Comparison of ENCODE assay signal across 15 cellular contexts in the genomic region with DNA sequence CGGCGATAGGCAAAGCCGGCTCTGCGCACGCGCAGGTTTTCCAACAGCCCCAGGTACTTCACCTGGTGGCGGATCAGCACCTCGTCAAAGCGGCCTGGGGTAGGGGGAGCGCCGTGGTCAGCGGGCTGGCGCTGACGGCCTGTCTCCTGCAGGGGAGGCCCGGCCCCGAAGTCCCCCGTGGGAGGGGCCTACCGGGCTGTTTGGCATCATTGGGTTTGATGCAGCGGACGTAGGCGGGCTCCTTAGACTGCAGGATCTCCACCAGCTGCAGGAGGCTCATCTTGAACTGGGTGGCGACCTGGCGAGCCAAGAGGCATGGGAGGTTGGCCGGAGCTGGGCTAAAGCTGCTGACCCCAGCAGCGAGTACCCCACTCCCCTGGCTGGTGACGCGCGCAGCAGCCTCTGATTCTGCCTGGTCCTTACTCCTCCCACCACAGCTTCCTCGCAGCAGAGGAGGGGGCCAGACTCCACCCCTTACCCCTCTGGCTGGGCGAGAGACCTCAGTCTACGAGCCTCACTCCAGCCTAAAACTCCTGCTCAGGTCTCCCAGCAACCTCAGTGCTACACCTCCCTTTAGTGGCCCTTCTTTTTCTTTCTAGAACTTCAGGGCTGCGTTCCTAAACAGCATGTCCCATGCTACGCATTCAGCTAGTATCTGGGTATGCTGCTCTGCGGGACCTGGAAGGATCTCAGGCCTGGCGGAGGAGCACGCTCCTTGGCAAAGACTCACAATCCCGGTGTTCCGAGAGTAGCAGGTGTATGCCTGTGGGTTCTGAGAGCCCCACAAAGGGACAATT. TPM values are rescaled to one million over a fixed set of nuclear protein-coding genes. Genes with fewer than 3 reads are reported as not detected.
DNase-seq lines count a peak whose midpoint lies in the region; TF ChIP-seq lines count a peak whose summit lies in the region.
"Had no signal": no experiment of that assay in that cellular context is flagged by ENCODE, and none has a peak within 500 bp of the region (broad histone marks: within the 10 kb centered on the region; RNA-seq: fewer than 3 reads in every experiment).

No MANE protein-coding gene starts in this region.

- peak; percentile 75 for DNase-seq in osteoblast (ENCODE audit: insufficient read length, low spot score, missing footprints)
- no peak for DNase-seq in osteocyte (ENCODE audit: extremely low spot score, unreplicated experiment)
- no peak for DNase-seq in NCI-H1417 (lab: John Stamatoyannopoulos, UW)
- no peak for DNase-seq in activated CD4-positive, alpha-beta T cell treated with anti-CD3 and anti-CD28 coated beads, Interleukin-2, amount 50 U/mL, for 48 hours
- no peak for DNase-seq in activated CD4-positive, alpha-beta memory T cell treated with anti-CD3 and anti-CD28 coated beads, Interleukin-2, amount 10 ng/mL, durations not matched to agents 7 days and 5 days
- DNase-seq: CD4-positive, alpha-beta T cell; KG1; NCI-H1092 treated with DMSO at 0.1 percent for 48 hours; NCI-H1694 treated with DMSO at 0.1 percent for 48 hours; NCI-H446 treated with DMSO at 0.1 percent for 48 hours; NCI-H82 had no signal

- POLR2A ChIA-PET in activated CD4-positive, alpha-beta memory T cell treated with anti-CD3 and anti-CD28 coated beads, Interleukin-2, amount 10 ng/mL, durations not matched to agents 7 days and 5 days (lab: Charles Lee): interaction anchor here (1.0 to 1.7 kb wide), 3 partner anchors 10 to 54 kb away, joined by 3 to 5 read pairs (median 5); partner anchors contain the start of gene INPP5K

- H2AFZ ChIP-seq in osteoblast (ENCODE audit: low read length): no peak overlapping the region

- no peak overlapping the region for H3K9ac ChIP-seq in BLaER1

- H3K36me3 ChIP-seq in BLaER1: peaks cover 54% of the 10 kb centered on the region
- peaks cover 1% of the 10 kb centered on the region for H3K36me3 ChIP-seq in ectodermal cell (ENCODE audit: control insufficient read depth, insufficient read depth, low read length)
- peaks cover 78% of the 10 kb centered on the region for H3K36me3 ChIP-seq in osteoblast (ENCODE audit: insufficient read depth, low read length)

- H3K4me1 ChIP-seq in BLaER1 (peaks cover 68% of the 10 kb centered on the region), ectodermal cell (ENCODE audit: control insufficient read depth, insufficient read depth, low read length) (peaks cover 21% of the 10 kb centered on the region), osteoblast (ENCODE audit: insufficient read depth, low read length) (peaks cover 5% of the 10 kb centered on the region)

- H3K9me3 Mint-ChIP-seq in IgD-negative memory B cell: no peaks in the 10 kb centered on the region
- H3K9me3 Mint-ChIP-seq in osteocyte (ENCODE audit: unreplicated experiment): no peaks in the 10 kb centered on the region
- H3K9me3 Mint-ChIP-seq in activated CD4-positive, alpha-beta memory T cell treated with anti-CD3 and anti-CD28 coated beads, Interleukin-2, amount 10 ng/mL, durations not matched to agents 7 days and 5 days: peaks cover 2% of the 10 kb centered on the region
- H3K9me3 Mint-ChIP-seq: CD4-positive, alpha-beta T cell had no signal

- H3K4me3 Mint-ChIP-seq in IgD-negative memory B cell (no peak overlapping the region), osteocyte (ENCODE audit: unreplicated experiment) (no peak overlapping the region)
- no peak overlapping the region for H3K4me3 Mint-ChIP-seq in activated CD4-positive, alpha-beta memory T cell treated with anti-CD3 and anti-CD28 coated beads, Interleukin-2, amount 10 ng/mL, durations not matched to agents 7 days and 5 days
- H3K4me3 Mint-ChIP-seq: CD4-positive, alpha-beta T cell had no signal

- H3K4me1 Mint-ChIP-seq in IgD-negative memory B cell (peaks cover 19 to 26% (median 20%) of the 10 kb centered on the region in 3 donors), osteocyte (ENCODE audit: unreplicated experiment) (peaks cover 6% of the 10 kb centered on the region)
- H3K4me1 Mint-ChIP-seq in activated CD4-positive, alpha-beta memory T cell treated with anti-CD3 and anti-CD28 coated beads, Interleukin-2, amount 10 ng/mL, durations not matched to agents 7 days and 5 days: peaks cover 15% of the 10 kb centered on the region

- H3K36me3 Mint-ChIP-seq in IgD-negative memory B cell (peaks cover 10% of the 10 kb centered on the region), osteocyte (ENCODE audit: unreplicated experiment) (peaks cover 28% of the 10 kb centered on the region)
- H3K36me3 Mint-ChIP-seq in activated CD4-positive, alpha-beta memory T cell treated with anti-CD3 and anti-CD28 coated beads, Interleukin-2, amount 10 ng/mL, durations not matched to agents 7 days and 5 days (ENCODE audit: low read depth): peaks cover 43% of the 10 kb centered on the region

- WGBS in ectodermal cell, 2 experiments: 89% methylated on average over 38 of the region's 38 CpGs

- H3K4me2 ChIP-seq in BLaER1 (peak overlapping the region; percentile 73), osteoblast (ENCODE audit: insufficient read depth, low read length) (no peak overlapping the region)

- H3K27ac ChIP-seq in BLaER1 (no peak overlapping the region), ectodermal cell (ENCODE audit: insufficient read depth, low read depth, low read length, poor library complexity, severe bottlenecking) (peak overlapping the region; percentile 33), osteoblast (ENCODE audit: low read depth, low read length) (no peak overlapping the region)
- H3K27ac ChIP-seq: HL-60 had no signal

- H3K4me3 ChIP-seq in BLaER1 (no peak overlapping the region), ectodermal cell (ENCODE audit: insufficient read depth, low read depth, low read length) (no peak overlapping the region), osteoblast (ENCODE audit: insufficient read depth, low read length) (no peak overlapping the region)

- TF ChIP-seq CTCF in osteoblast (IDR thresholded peaks at IDR 0.05; ENCODE audit: extremely low read depth, low read depth, low read length): no peak
- TF ChIP-seq CTCF in osteocyte (IDR thresholded peaks at IDR 0.05): no peak

- H3K9me3 ChIP-seq in BLaER1: peaks cover 13% of the 10 kb centered on the region
- no peaks in the 10 kb centered on the region for H3K9me3 ChIP-seq in ectodermal cell (ENCODE audit: control insufficient read depth, low read length)
- no peaks in the 10 kb centered on the region for H3K9me3 ChIP-seq in osteoblast (ENCODE audit: low read depth, low read length)

- H4K20me1 ChIP-seq in BLaER1 (peaks cover 63% of the 10 kb centered on the region), osteoblast (ENCODE audit: insufficient read depth, low read length) (peaks cover 27% of the 10 kb centered on the region)

- H3K79me2 ChIP-seq in osteoblast (ENCODE audit: insufficient read depth, low read length): peaks cover 7% of the 10 kb centered on the region

- CTCF ChIA-PET in activated CD4-positive, alpha-beta memory T cell treated with anti-CD3 and anti-CD28 coated beads, Interleukin-2, amount 10 ng/mL, durations not matched to agents 7 days and 5 days (lab: Charles Lee): no interaction called here

- H3K27me3 Mint-ChIP-seq in IgD-negative memory B cell (no peaks in the 10 kb centered on the region), osteocyte (ENCODE audit: unreplicated experiment) (no peaks in the 10 kb centered on the region)
- no peaks in the 10 kb centered on the region for H3K27me3 Mint-ChIP-seq in activated CD4-positive, alpha-beta memory T cell treated with anti-CD3 and anti-CD28 coated beads, Interleukin-2, amount 10 ng/mL, durations not matched to agents 7 days and 5 days
- H3K27me3 Mint-ChIP-seq: CD4-positive, alpha-beta T cell had no signal

- H3K27me3 ChIP-seq in BLaER1: no peaks in the 10 kb centered on the region
- no peaks in the 10 kb centered on the region for H3K27me3 ChIP-seq in ectodermal cell (ENCODE audit: control insufficient read depth, insufficient read depth, low read length, poor library complexity, severe bottlenecking)
- H3K27me3 ChIP-seq in osteoblast (ENCODE audit: insufficient read depth, low read length): no peaks in the 10 kb centered on the region

- H3K27ac Mint-ChIP-seq in IgD-negative memory B cell: peak overlapping the region in 2 of 3 donors; percentile 35 to 68
- no peak overlapping the region for H3K27ac Mint-ChIP-seq in osteocyte (ENCODE audit: unreplicated experiment)
- H3K27ac Mint-ChIP-seq in activated CD4-positive, alpha-beta memory T cell treated with anti-CD3 and anti-CD28 coated beads, Interleukin-2, amount 10 ng/mL, durations not matched to agents 7 days and 5 days: no peak overlapping the region

RNA-seq across cellular contexts. Expression of gene CRK, which starts 16.1 kb away (rescaled TPM):
- polyA plus RNA-seq in IgD-negative memory B cell: 28.3 TPM
- polyA plus RNA-seq in ectodermal cell (2013, experiment 1 of 4): 57.2 TPM
- 58.4 TPM for polyA plus RNA-seq in ectodermal cell (2013, experiment 2 of 4)
- polyA plus RNA-seq in ectodermal cell (2013, experiment 3 of 4): 45.8 TPM
- 49.2 TPM for polyA plus RNA-seq in ectodermal cell (2013, experiment 4 of 4)
- total RNA-seq in osteoblast (102 and 109 TPM in 2 replicates), osteocyte (55.8 and 57.1 TPM in 2 replicates)
- 10 to 100 TPM; 19.9 to 21.9 TPM for total RNA-seq in activated CD4-positive, alpha-beta memory T cell treated with anti-CD3 and anti-CD28 coated beads, Interleukin-2, amount 10 ng/mL, durations not matched to agents 7 days and 5 days

RNA-seq across cellular contexts. Expression of gene MYO1C, which starts 20.4 kb away (rescaled TPM):
- polyA plus RNA-seq in IgD-negative memory B cell: 29.6 TPM
- 56.2 TPM for polyA plus RNA-seq in ectodermal cell (2013, experiment 1 of 4)
- polyA plus RNA-seq in ectodermal cell (2013, experiment 2 of 4): 64.9 TPM
- 43.0 TPM for polyA plus RNA-seq in ectodermal cell (2013, experiment 3 of 4)
- polyA plus RNA-seq in ectodermal cell (2013, experiment 4 of 4): 46.6 TPM
- total RNA-seq in osteoblast: 204 and 250 TPM in 2 replicates
- 183 and 184 TPM in 2 replicates for total RNA-seq in osteocyte
- 10 to 100 TPM; 59.3 to 64.8 TPM for total RNA-seq in activated CD4-positive, alpha-beta memory T cell treated with anti-CD3 and anti-CD28 coated beads, Interleukin-2, amount 10 ng/mL, durations not matched to agents 7 days and 5 days

RNA-seq across cellular contexts. Expression of gene INPP5K, which starts 44.3 kb away (rescaled TPM):
- 51.7 TPM for polyA plus RNA-seq in IgD-negative memory B cell
- 19.6 TPM for polyA plus RNA-seq in ectodermal cell (2013, experiment 1 of 4)
- polyA plus RNA-seq in ectodermal cell (2013, experiment 2 of 4): 15.2 TPM
- polyA plus RNA-seq in ectodermal cell (2013, experiment 3 of 4): 12.1 TPM
- polyA plus RNA-seq in ectodermal cell (2013, experiment 4 of 4): 17.4 TPM
- total RNA-seq in osteoblast (40.4 and 51.4 TPM in 2 replicates), osteocyte (44.5 and 49.4 TPM in 2 replicates)
- 10 to 100 TPM; 52.4 to 58.1 TPM for total RNA-seq in activated CD4-positive, alpha-beta memory T cell treated with anti-CD3 and anti-CD28 coated beads, Interleukin-2, amount 10 ng/mL, durations not matched to agents 7 days and 5 days

Comparison
In these comparisons a context has a peak if more than half of its experiments do, and no peak if none do; other contexts are left out.
1. H3K27ac Mint-ChIP-seq: peak in IgD-negative memory B cell (2 of 3); none in osteocyte (single experiment) and activated CD4-positive, alpha-beta memory T cell treated with anti-CD3 and anti-CD28 coated beads, Interleukin-2, amount 10 ng/mL, durations not matched to agents 7 days and 5 days (single experiment).